In genomic region chr1:23936481-23937176, GRCh38 we compare ENCODE assay signal across 2 cellular contexts.
A peak's percentile ranks its signal among the peaks of the same experiment; 100 is the strongest.
TF ChIP-seq lines count a peak whose summit lies in the region.

No MANE protein-coding gene starts in this region.

TF ChIP-seq in Ishikawa, 13 proteins besides CTCF, POLR2A, EP300 and RAD21:
- TF ChIP-seq REST (IDR thresholded peaks at IDR 0.05; ENCODE audit: low read depth) (peak; percentile 85), CEBPB (IDR thresholded peaks at IDR 0.05) (no peak)

TF ChIP-seq in HepG2, 621 proteins besides CTCF, POLR2A, EP300 and RAD21:
- peak; percentile 91 for TF ChIP-seq MIER2 (CRISPR knock-in tag; IDR thresholded peaks at IDR 0.05)
- no peak for TF ChIP-seq ZNF251 (CRISPR knock-in tag; IDR thresholded peaks at IDR 0.05)
- TF ChIP-seq STAT6 (CRISPR knock-in tag; IDR thresholded peaks at IDR 0.05; ENCODE audit: borderline replicate concordance): no peak
- TF ChIP-seq EZH2 (conservative IDR thresholded peaks at IDR 0.05; ENCODE audit: low read depth, low read length): no peak
- no peak for TF ChIP-seq SAP130 (CRISPR knock-in tag; IDR thresholded peaks at IDR 0.05; ENCODE audit: low read depth)
- no peak for TF ChIP-seq ATM (IDR thresholded peaks at IDR 0.05; ENCODE audit: borderline replicate concordance)
- TF ChIP-seq NCOR1 (IDR thresholded peaks at IDR 0.05; ENCODE audit: borderline replicate concordance, low read length): no peak
- TF ChIP-seq CHCHD3 (CRISPR knock-in tag; IDR thresholded peaks at IDR 0.05): no peak
- no peak for TF ChIP-seq ZNF83 (CRISPR knock-in tag; IDR thresholded peaks at IDR 0.05; ENCODE audit: borderline replicate concordance)
- no peak for TF ChIP-seq ELF4 (CRISPR knock-in tag; IDR thresholded peaks at IDR 0.05; ENCODE audit: borderline replicate concordance)
- TF ChIP-seq KLF6 (CRISPR knock-in tag; IDR thresholded peaks at IDR 0.05): no peak
- no peak for TF ChIP-seq ZNF564 (CRISPR knock-in tag; IDR thresholded peaks at IDR 0.05)
- no peak for TF ChIP-seq SNAPC4 (CRISPR knock-in tag; IDR thresholded peaks at IDR 0.05)
- TF ChIP-seq ZEB1 (IDR thresholded peaks at IDR 0.05; ENCODE audit: insufficient replicate concordance, low read depth): no peak
- 0 out of 2 replicates have a peak, but pooled peaks have one; percentile 22 for TF ChIP-seq NFYC (CRISPR knock-in tag; IDR thresholded peaks at IDR 0.05)
- TF ChIP-seq CREB1 (IDR thresholded peaks at IDR 0.05): no peak
- no peak for TF ChIP-seq CREB1 (CRISPR knock-in tag; IDR thresholded peaks at IDR 0.05)
- peak; percentile 46 for TF ChIP-seq BCL6 (CRISPR knock-in tag; IDR thresholded peaks at IDR 0.05)
- TF ChIP-seq ZNF549 (CRISPR knock-in tag; IDR thresholded peaks at IDR 0.05): no peak
- TF ChIP-seq PCBP1 (IDR thresholded peaks at IDR 0.05; ENCODE audit: borderline replicate concordance, low read depth, low read length): no peak
- TF ChIP-seq REST (IDR thresholded peaks at IDR 0.05; ENCODE audit: borderline replicate concordance in 1 of 2, low read depth in 1 of 2, low read length in 2 of 2): peak; percentile 49 to 91
- TF ChIP-seq DBP (CRISPR knock-in tag; IDR thresholded peaks at IDR 0.05; ENCODE audit: not compliant biosample characterization): no peak
- no peak for TF ChIP-seq ZNF557 (CRISPR knock-in tag; IDR thresholded peaks at IDR 0.05)
- TF ChIP-seq NFYB (CRISPR knock-in tag; IDR thresholded peaks at IDR 0.05): peak; percentile 48; the same call in 1 of the 2 replicates
- TF ChIP-seq ZNF12 (CRISPR knock-in tag; IDR thresholded peaks at IDR 0.05): peak; percentile 71; the same call in 1 of the 2 replicates
- TF ChIP-seq ZNF749 (CRISPR knock-in tag; IDR thresholded peaks at IDR 0.05; ENCODE audit: borderline replicate concordance): no peak
- TF ChIP-seq RFX3 (CRISPR knock-in tag; IDR thresholded peaks at IDR 0.05): no peak
- no peak for TF ChIP-seq RARG (CRISPR knock-in tag; IDR thresholded peaks at IDR 0.05; ENCODE audit: low read depth)
- no peak for TF ChIP-seq TAF1 (CRISPR knock-in tag; IDR thresholded peaks at IDR 0.05)
- no peak for TF ChIP-seq SNAPC2 (CRISPR knock-in tag; IDR thresholded peaks at IDR 0.05)
- TF ChIP-seq ZNF235 (CRISPR knock-in tag; IDR thresholded peaks at IDR 0.05; ENCODE audit: borderline replicate concordance): no peak
TF ChIP-seq in HepG2: peak in this region for 6.
